13 cellular contexts compared by ENCODE assay signal in the genomic region with DNA sequence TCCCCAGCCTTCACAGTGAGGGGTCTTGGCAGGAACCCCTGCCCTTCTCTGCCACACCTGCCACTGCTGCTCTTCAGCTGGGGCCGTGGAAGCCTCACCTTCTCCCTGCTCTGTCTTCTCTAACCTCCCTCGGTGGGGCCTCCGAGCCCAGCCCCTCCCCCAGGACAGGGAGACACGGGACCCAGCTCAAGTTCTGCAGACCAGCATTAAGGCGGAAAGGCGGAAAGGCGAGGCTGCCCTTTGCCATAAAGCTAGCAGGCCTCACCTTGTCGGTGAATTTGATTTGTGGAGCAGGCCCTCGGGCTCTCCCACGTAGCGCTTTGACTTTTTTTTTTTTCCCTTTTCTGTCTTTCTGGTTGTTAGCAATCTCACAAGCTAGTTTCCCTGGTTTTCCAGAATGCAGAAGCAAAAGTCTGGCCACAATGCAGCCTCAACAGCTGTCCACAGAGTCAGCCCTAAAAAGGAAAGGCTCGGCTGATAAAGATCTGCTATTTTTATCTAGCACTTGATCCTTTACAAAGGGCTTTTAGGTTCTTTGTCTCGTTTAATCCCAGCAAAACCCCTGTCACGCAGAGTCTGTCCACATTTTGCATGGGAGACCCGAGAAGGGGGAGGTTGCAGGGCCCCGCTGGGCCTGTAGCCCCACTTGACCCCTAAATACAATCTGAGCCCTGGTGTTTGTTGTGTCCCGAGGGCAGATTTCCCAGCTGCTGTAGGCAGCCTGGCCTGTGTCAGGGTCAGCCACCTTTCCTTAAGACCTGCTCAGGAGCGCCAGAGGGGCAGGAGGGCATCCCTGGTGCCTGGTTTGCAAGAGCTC. TPM values are rescaled to one million over a fixed set of nuclear protein-coding genes. Genes with fewer than 3 reads are reported as not detected.
DNase-seq lines count a peak whose midpoint lies in the region; ATAC-seq, FAIRE-seq and TF ChIP-seq lines count a peak whose summit lies in the region.
"Had no signal": no experiment of that assay in that cellular context is flagged by ENCODE, and none has a peak within 500 bp of the region (broad histone marks: within the 10 kb centered on the region; RNA-seq: fewer than 3 reads in every experiment).

No MANE protein-coding gene starts in this region.

- WGBS in pancreas, 2 donors = 80 to 86% methylated on average over 18 of the region's 18 CpGs

- TF ChIP-seq CTCF in pancreas (IDR thresholded peaks at IDR 0.05) = no peak

- H3K9me3 ChIP-seq in effector memory CD4-positive, alpha-beta T cell (ENCODE audit: control insufficient read depth, low read length) = no peaks in the 10 kb centered on the region
- H3K9me3 ChIP-seq in pancreas = no peaks in the 10 kb centered on the region

- peak in 2 of 3 experiments; percentile 8 to 53 for DNase-seq in NCI-H1417 (lab: John Stamatoyannopoulos, UW)
- no peak for DNase-seq in NCI-H1417 treated with DMSO at 0.1 percent for 48 hours (lab: John Stamatoyannopoulos, UW)
- peak; percentile 80 for DNase-seq in SK-N-DZ (ENCODE audit: low spot score)
- no peak for DNase-seq in substantia nigra (lab: John Stamatoyannopoulos, UW)
- DNase-seq in effector memory CD4-positive, alpha-beta T cell = no peak
- no peak for DNase-seq in NCI-H774 (lab: John Stamatoyannopoulos, UW)
- DNase-seq in pancreas = no peak
- DNase-seq: activated CD4-positive, alpha-beta T cell treated with anti-CD3 and anti-CD28 coated beads for 1 hour; NCI-H1436 treated with DMSO at 0.1 percent for 48 hours had no signal

- H3K27me3 ChIP-seq in layer of hippocampus (ENCODE audit: control insufficient read depth, insufficient read depth, low read length) (no peaks in the 10 kb centered on the region), pancreas (no peaks in the 10 kb centered on the region)
- no peaks in the 10 kb centered on the region for H3K27me3 ChIP-seq in effector memory CD4-positive, alpha-beta T cell (replicated peaks; ENCODE audit: control insufficient read depth, insufficient read depth, low read length, poor library complexity, severe bottlenecking)

- H3K4me3 ChIP-seq in effector memory CD4-positive, alpha-beta T cell (ENCODE audit: insufficient read depth, low read depth, low read length, poor library complexity, severe bottlenecking) = no peak overlapping the region
- H3K4me3 ChIP-seq in pancreas = no peak overlapping the region

- no peak for ATAC-seq in pancreas

- peaks cover 25% of the 10 kb centered on the region for H3K4me1 ChIP-seq in effector memory CD4-positive, alpha-beta T cell (ENCODE audit: control insufficient read depth, insufficient read depth, low read length, poor library complexity, severe bottlenecking)
- H3K4me1 ChIP-seq in pancreas = peaks cover 0 to 14% (median 9%) of the 10 kb centered on the region in 3 donors

- intact Hi-C loops in pancreas (cut with DNase I) = no loop called here

- no peak for FAIRE-seq in pancreas (lab: Jason Lieb, UNC)
- FAIRE-seq: A204.1, islet of Langerhans had no signal

- H3K27ac ChIP-seq in layer of hippocampus (ENCODE audit: low read depth, low read length) = peak overlapping the region; percentile 77
- peak overlapping the region; percentile 42 for H3K27ac ChIP-seq in substantia nigra (ENCODE audit: low read depth, low read length, poor library complexity, severe bottlenecking)
- H3K27ac ChIP-seq in effector memory CD4-positive, alpha-beta T cell (ENCODE audit: insufficient read depth, low read length, poor library complexity, severe bottlenecking) = no peak overlapping the region
- no peak overlapping the region for H3K27ac ChIP-seq in pancreas

- no peaks in the 10 kb centered on the region for H3K36me3 ChIP-seq in effector memory CD4-positive, alpha-beta T cell (ENCODE audit: control insufficient read depth, insufficient read depth, low read length)
- no peaks in the 10 kb centered on the region for H3K36me3 ChIP-seq in pancreas

RNA-seq across cellular contexts. Expression of a gene that starts 6.0 kb away (rescaled TPM):
- polyA plus RNA-seq in SK-N-DZ (2014; cell fraction: cytosol; rRNA removed) = 94.1 and 96.8 TPM in 2 replicates
- 45.4 and 55.7 TPM in 2 replicates for polyA plus RNA-seq in SK-N-DZ (2014; cell fraction: nucleus; rRNA removed)
- total RNA-seq in pancreas = 10 to 100 TPM; 26.2 to 68.7 (median 40.3) TPM
- polyA plus RNA-seq in pancreas = 10 to 100 TPM; 39.0 to 96.3 TPM

RNA-seq across cellular contexts. Expression of a gene that starts 54.3 kb away (rescaled TPM):
- not detected in 2 replicates for polyA plus RNA-seq in SK-N-DZ (2014; cell fraction: cytosol; rRNA removed)
- not detected in 2 replicates for polyA plus RNA-seq in SK-N-DZ (2014; cell fraction: nucleus; rRNA removed)
- under 1 TPM in 4 of 6 donors, not detected in 2; 0.03 to 0.12 (median 0.06) TPM for total RNA-seq in pancreas
- under 1 TPM in 1 of 2 donors, not detected in 1; 0.02 TPM for polyA plus RNA-seq in pancreas
- total RNA-seq: cardiac septum had no signal

Comparison
In these comparisons a context has a peak if more than half of its experiments do, and no peak if none do; other contexts are left out.
1. DNase-seq: peak in NCI-H1417 (2 of 3) and SK-N-DZ (single experiment); none in NCI-H1417 treated with DMSO at 0.1 percent for 48 hours (single experiment), substantia nigra (0 of 49), effector memory CD4-positive, alpha-beta T cell (0 of 3), NCI-H774 (single experiment) and pancreas (0 of 6).
2. H3K27ac ChIP-seq: peak in layer of hippocampus (single experiment) and substantia nigra (single experiment); none in effector memory CD4-positive, alpha-beta T cell (single experiment) and pancreas (0 of 4).